ENCODE assay signal across 20 cellular contexts in genomic region chr4:144705861-144706590, GRCh38.
DNase-seq lines count a peak whose midpoint lies in the region; ATAC-seq, FAIRE-seq and TF ChIP-seq lines count a peak whose summit lies in the region.
"Had no signal": no experiment of that assay in that cellular context is flagged by ENCODE, and none has a peak within 500 bp of the region (broad histone marks: within the 10 kb centered on the region; RNA-seq: fewer than 3 reads in every experiment).

No MANE protein-coding gene starts in this region.

- TF ChIP-seq CTCF in C4-2B (conservative IDR thresholded peaks at IDR 0.05): peak; percentile 13
- no peak for TF ChIP-seq CTCF in coronary artery (IDR thresholded peaks at IDR 0.05)
- no peak for TF ChIP-seq CTCF in foreskin keratinocyte (conservative IDR thresholded peaks at IDR 0.05)

- H3K9me3 Mint-ChIP-seq in T-helper 2 cell treated with Interferon-gamma antibody and Interleukin-4, amounts not matched to agents 5 μg/mL and 100 μg/mL, for 36 hours: no peaks in the 10 kb centered on the region
- H3K9me3 Mint-ChIP-seq: CD4-positive, alpha-beta T cell; H9 had no signal

- no peak overlapping the region for H4K8ac ChIP-seq in mesendoderm (ENCODE audit: low read depth, low read length)

- H4K5ac ChIP-seq in mesendoderm (ENCODE audit: low read length): no peak overlapping the region

- H3K36me3 ChIP-seq in mesendoderm (ENCODE audit: control insufficient read depth, insufficient read depth, low read length): no peaks in the 10 kb centered on the region
- H3K36me3 ChIP-seq: BE2C had no signal

- H3K4me3 ChIP-seq in mesendoderm (ENCODE audit: low read length): no peak overlapping the region
- no peak overlapping the region for H3K4me3 ChIP-seq in coronary artery

- H2BK120ac ChIP-seq in mesendoderm (ENCODE audit: low read depth, low read length): no peak overlapping the region

- H3K4me2 ChIP-seq in mesendoderm (ENCODE audit: low read length): no peak overlapping the region

- no peak overlapping the region for H3K4me3 Mint-ChIP-seq in T-helper 2 cell treated with Interferon-gamma antibody and Interleukin-4, amounts not matched to agents 5 μg/mL and 100 μg/mL, for 36 hours
- H3K4me3 Mint-ChIP-seq: CD4-positive, alpha-beta T cell; H9 had no signal

- H3K56ac ChIP-seq in mesendoderm (ENCODE audit: low read length): no peak overlapping the region

- no peak overlapping the region for H2AK5ac ChIP-seq in mesendoderm (ENCODE audit: low read length)

- H3K79me2 ChIP-seq in mesendoderm (ENCODE audit: control insufficient read depth, insufficient read depth, low read length): no peaks in the 10 kb centered on the region

- no peak overlapping the region for H3K23ac ChIP-seq in mesendoderm (ENCODE audit: low read length)

- no peaks in the 10 kb centered on the region for H3K27me3 Mint-ChIP-seq in T-helper 2 cell treated with Interferon-gamma antibody and Interleukin-4, amounts not matched to agents 5 μg/mL and 100 μg/mL, for 36 hours (ENCODE audit: low read depth)
- H3K27me3 Mint-ChIP-seq: CD4-positive, alpha-beta T cell had no signal

- H3K79me1 ChIP-seq in mesendoderm (ENCODE audit: low read length): no peaks in the 10 kb centered on the region

- peak overlapping the region; percentile 92 for H2BK15ac ChIP-seq in mesendoderm (replicated peaks; ENCODE audit: low read depth)

- H3K18ac ChIP-seq in mesendoderm (ENCODE audit: low read length): peak overlapping the region; percentile 28

- H3K27ac Mint-ChIP-seq in T-helper 2 cell treated with Interferon-gamma antibody and Interleukin-4, amounts not matched to agents 5 μg/mL and 100 μg/mL, for 36 hours: no peak overlapping the region
- H3K27ac Mint-ChIP-seq: CD4-positive, alpha-beta T cell; H9 had no signal

- no peaks in the 10 kb centered on the region for H3K4me1 Mint-ChIP-seq in T-helper 2 cell treated with Interferon-gamma antibody and Interleukin-4, amounts not matched to agents 5 μg/mL and 100 μg/mL, for 36 hours (ENCODE audit: low read depth)

- no peak overlapping the region for H3K4ac ChIP-seq in mesendoderm (ENCODE audit: low read depth, low read length)

- no peak overlapping the region for H3K9ac ChIP-seq in mesendoderm (ENCODE audit: low read length)

- no peak overlapping the region for H2BK5ac ChIP-seq in mesendoderm (ENCODE audit: low read length)

- peak; percentile 60 for FAIRE-seq in endometrium (lab: Jason Lieb, UNC)

- H3K27ac ChIP-seq in C4-2B (no peak overlapping the region), mesendoderm (ENCODE audit: low read depth, low read length) (no peak overlapping the region), coronary artery (no peak overlapping the region), foreskin keratinocyte (no peak overlapping the region)

- H3K4me1 ChIP-seq in mesendoderm (ENCODE audit: control insufficient read depth, low read depth, low read length) (peaks cover 3% of the 10 kb centered on the region), foreskin keratinocyte (peaks cover 15% of the 10 kb centered on the region)
- H3K4me1 ChIP-seq: BE2C had no signal

- no peak for ATAC-seq in foreskin keratinocyte

- peak; percentile 50 for DNase-seq in NCI-H69 (lab: John Stamatoyannopoulos, UW)
- no peak for DNase-seq in mesendoderm
- DNase-seq in coronary artery (ENCODE audit: low spot score): no peak
- DNase-seq in foreskin keratinocyte: no peak
- DNase-seq in Ammon's horn (ENCODE audit: low spot score): no peak
- DNase-seq in T-helper 2 cell treated with Interferon-gamma antibody and Interleukin-4, amounts not matched to agents 5 μg/mL and 100 μg/mL, for 36 hours (ENCODE audit: low spot score): no peak
- DNase-seq: 8988T; BE2C; CD4-positive, alpha-beta T cell; DMS153; GDM1; H9; NCI-H1105; NCI-H1694; NCI-H774; OCI-M1; RPMI8226; SHP77 treated with DMSO at 0.1 percent for 48 hours had no signal

- WGBS in mesendoderm (ENCODE audit: extremely low coverage, insufficient coverage, low lambda C conversion rate): no CpG with 5 or more reads among the region's 5 CpGs

- no peaks in the 10 kb centered on the region for H3K36me3 Mint-ChIP-seq in T-helper 2 cell treated with Interferon-gamma antibody and Interleukin-4, amounts not matched to agents 5 μg/mL and 100 μg/mL, for 36 hours (ENCODE audit: low read depth)

- no peaks in the 10 kb centered on the region for H3K27me3 ChIP-seq in mesendoderm (ENCODE audit: insufficient read depth, low read length, poor library complexity)
- no peaks in the 10 kb centered on the region for H3K27me3 ChIP-seq in foreskin keratinocyte
- H3K27me3 ChIP-seq: BE2C had no signal
